Comparison of ENCODE assay signal across 7 cellular contexts in the genomic region with DNA sequence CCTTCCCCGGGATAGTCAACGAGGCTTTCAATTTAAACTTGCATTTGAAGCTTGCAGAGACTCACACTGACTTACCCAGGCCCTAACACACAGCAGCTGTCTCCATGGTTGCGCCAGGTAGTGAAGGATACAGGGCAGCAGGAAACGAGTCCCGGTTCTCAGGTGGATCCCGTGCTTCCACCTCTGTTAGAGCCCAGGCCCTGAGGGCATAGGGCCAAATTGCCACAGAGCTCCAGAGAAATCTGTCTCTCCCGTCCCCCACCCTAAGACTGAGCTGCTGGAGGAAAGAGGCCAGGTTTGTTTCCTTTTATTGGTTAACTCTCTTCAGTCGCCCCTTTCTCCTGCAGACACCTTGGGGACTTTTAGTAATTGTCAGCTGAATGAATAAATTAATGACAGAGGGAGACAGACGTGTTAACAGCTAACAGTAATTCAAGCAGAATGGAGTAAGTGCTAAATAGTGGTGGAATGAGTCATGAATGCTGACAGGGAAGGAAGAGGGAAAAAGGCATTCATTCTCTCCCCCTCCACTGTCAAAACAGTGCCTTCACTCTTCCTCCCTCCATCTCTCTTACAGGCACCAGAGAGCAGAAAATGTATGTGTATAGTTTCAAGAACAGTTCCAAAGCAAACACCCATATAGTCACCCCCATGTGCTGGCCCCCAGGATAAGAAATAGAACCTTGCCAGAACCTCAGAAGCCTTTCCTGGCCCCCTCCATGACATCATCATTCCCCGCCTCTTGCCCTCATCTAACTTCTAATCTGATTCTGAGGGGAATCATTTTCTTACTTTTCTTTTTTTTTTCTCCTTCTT. TPM values are rescaled to one million over a fixed set of nuclear protein-coding genes. Genes with fewer than 3 reads are reported as not detected.
DNase-seq lines count a peak whose midpoint lies in the region; ATAC-seq and TF ChIP-seq lines count a peak whose summit lies in the region.

No MANE protein-coding gene starts in this region.

- H3K9me3 ChIP-seq in psoas muscle, result no peaks in the 10 kb centered on the region
- no peaks in the 10 kb centered on the region for H3K9me3 ChIP-seq in HAP-1

- peak overlapping the region; percentile 24 for H3K27ac ChIP-seq in GM23338 (ENCODE audit: low read depth)
- peak overlapping the region; percentile 61 for H3K27ac ChIP-seq in psoas muscle

- H3K9me2 ChIP-seq in GM23338 (ENCODE audit: insufficient read depth), result no peaks in the 10 kb centered on the region

- DNase-seq in GM23338 (ENCODE audit: low spot score) (peak; percentile 63), NCI-H69 (lab: John Stamatoyannopoulos, UW) (peak; percentile 88), fibroblast of peridontal ligament (ENCODE audit: extremely low read depth) (peak; percentile 50), psoas muscle (peak in 1 of 2 donors; percentile 20), HAP-1 (ENCODE audit: low spot score in 2 of 2) (no peak)

- no peak overlapping the region; the same call in 2 of the 3 replicates for H3K4me3 Mint-ChIP-seq in GM23338

- H3K4me1 Mint-ChIP-seq in GM23338, result peaks cover 16% of the 10 kb centered on the region

- H3F3A ChIP-seq in GM23338 (replicated peaks; ENCODE audit: low read depth), result 0 out of 2 replicates have a peak, but pooled peaks cover 4% of the 10 kb centered on the region

- H3K4me1 ChIP-seq in GM23338 (ENCODE audit: insufficient read depth), result peaks cover 10% of the 10 kb centered on the region
- H3K4me1 ChIP-seq in psoas muscle, result peaks cover 18% of the 10 kb centered on the region
- no peaks in the 10 kb centered on the region for H3K4me1 ChIP-seq in HAP-1

- intact Hi-C loops in psoas muscle (cut with DNase I), result loop anchor here in 1 of 2 donors (2.0 kb wide), 1 partner anchor 42 kb away; no protein-coding TSS in a partner anchor

- 0 out of 2 replicates have a peak overlapping the region, but pooled peaks have one; percentile 1 for H3K4me2 ChIP-seq in GM23338

- H3K79me2 ChIP-seq in GM23338 (replicated peaks; ENCODE audit: insufficient read depth), result no peaks in the 10 kb centered on the region

- no peaks in the 10 kb centered on the region for H4K20me1 ChIP-seq in GM23338 (replicated peaks; ENCODE audit: insufficient read depth)

- in situ Hi-C loops in HAP-1 (cut with MboI; ENCODE audit: low sequenced_read_pairs), result no loop called here

- TF ChIP-seq CTCF in GM23338 (conservative IDR thresholded peaks at IDR 0.05; ENCODE audit: low read depth in 2 of 2) (no peak), psoas muscle (IDR thresholded peaks at IDR 0.05) (no peak)

- H3K4me3 ChIP-seq in GM23338 (no peak overlapping the region), psoas muscle (no peak overlapping the region), HAP-1 (no peak overlapping the region)

- ATAC-seq in GM23338 (peak; percentile 81), psoas muscle (peak; percentile 84 to 89 (median 86)), HG03439 (IDR thresholded peaks at IDR 0.05; ENCODE audit: unreplicated experiment) (no peak), GM21528 (IDR thresholded peaks at IDR 0.05; ENCODE audit: low FRiP score, unreplicated experiment) (no peak)

- no peaks in the 10 kb centered on the region for H3K27me3 ChIP-seq in GM23338 (ENCODE audit: insufficient read depth)
- no peaks in the 10 kb centered on the region for H3K27me3 ChIP-seq in psoas muscle (ENCODE audit: insufficient read depth in 3 of 3, low read length in 2 of 3)
- H3K27me3 ChIP-seq in HAP-1 (ENCODE audit: low read depth), result no peaks in the 10 kb centered on the region

- peak overlapping the region; percentile 89 for H2AFZ ChIP-seq in GM23338

- H3K36me3 ChIP-seq in GM23338 (ENCODE audit: insufficient read depth) (no peaks in the 10 kb centered on the region; the same call in 1 of the 2 replicates), psoas muscle (ENCODE audit: insufficient read depth in 1 of 2, low read depth in 1 of 2) (no peaks in the 10 kb centered on the region), HAP-1 (replicated peaks) (no peaks in the 10 kb centered on the region)

- H3K36me3 Mint-ChIP-seq in GM23338 (ENCODE audit: low read depth), result no peaks in the 10 kb centered on the region

- WGBS in psoas muscle, 3 donors, result 60 to 66% (median 63%) methylated on average over 10 of the region's 10 CpGs

- no peak overlapping the region for H3K27ac Mint-ChIP-seq in GM23338

- no peaks in the 10 kb centered on the region for H3K9me3 Mint-ChIP-seq in GM23338

- H3K27me3 Mint-ChIP-seq in GM23338 (ENCODE audit: insufficient read depth, low read depth, poor library complexity), result peaks cover 13% of the 10 kb centered on the region

TF ChIP-seq in GM23338, 12 proteins besides CTCF, POLR2A, EP300 and RAD21 (continues in another document):
- no peak for TF ChIP-seq EZH2 (IDR thresholded peaks at IDR 0.05; ENCODE audit: low read depth, unreplicated experiment)
- TF ChIP-seq CREB1 (CRISPR knock-in tag; IDR thresholded peaks at IDR 0.05; ENCODE audit: low read depth), result no peak
- TF ChIP-seq, protein P1, sequence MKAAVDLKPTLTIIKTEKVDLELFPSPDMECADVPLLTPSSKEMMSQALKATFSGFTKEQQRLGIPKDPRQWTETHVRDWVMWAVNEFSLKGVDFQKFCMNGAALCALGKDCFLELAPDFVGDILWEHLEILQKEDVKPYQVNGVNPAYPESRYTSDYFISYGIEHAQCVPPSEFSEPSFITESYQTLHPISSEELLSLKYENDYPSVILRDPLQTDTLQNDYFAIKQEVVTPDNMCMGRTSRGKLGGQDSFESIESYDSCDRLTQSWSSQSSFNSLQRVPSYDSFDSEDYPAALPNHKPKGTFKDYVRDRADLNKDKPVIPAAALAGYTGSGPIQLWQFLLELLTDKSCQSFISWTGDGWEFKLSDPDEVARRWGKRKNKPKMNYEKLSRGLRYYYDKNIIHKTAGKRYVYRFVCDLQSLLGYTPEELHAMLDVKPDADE (IDR thresholded peaks at IDR 0.05), result no peak
- no peak for TF ChIP-seq JUNB (IDR thresholded peaks at IDR 0.05; ENCODE audit: unreplicated experiment)
- TF ChIP-seq, protein P2, sequence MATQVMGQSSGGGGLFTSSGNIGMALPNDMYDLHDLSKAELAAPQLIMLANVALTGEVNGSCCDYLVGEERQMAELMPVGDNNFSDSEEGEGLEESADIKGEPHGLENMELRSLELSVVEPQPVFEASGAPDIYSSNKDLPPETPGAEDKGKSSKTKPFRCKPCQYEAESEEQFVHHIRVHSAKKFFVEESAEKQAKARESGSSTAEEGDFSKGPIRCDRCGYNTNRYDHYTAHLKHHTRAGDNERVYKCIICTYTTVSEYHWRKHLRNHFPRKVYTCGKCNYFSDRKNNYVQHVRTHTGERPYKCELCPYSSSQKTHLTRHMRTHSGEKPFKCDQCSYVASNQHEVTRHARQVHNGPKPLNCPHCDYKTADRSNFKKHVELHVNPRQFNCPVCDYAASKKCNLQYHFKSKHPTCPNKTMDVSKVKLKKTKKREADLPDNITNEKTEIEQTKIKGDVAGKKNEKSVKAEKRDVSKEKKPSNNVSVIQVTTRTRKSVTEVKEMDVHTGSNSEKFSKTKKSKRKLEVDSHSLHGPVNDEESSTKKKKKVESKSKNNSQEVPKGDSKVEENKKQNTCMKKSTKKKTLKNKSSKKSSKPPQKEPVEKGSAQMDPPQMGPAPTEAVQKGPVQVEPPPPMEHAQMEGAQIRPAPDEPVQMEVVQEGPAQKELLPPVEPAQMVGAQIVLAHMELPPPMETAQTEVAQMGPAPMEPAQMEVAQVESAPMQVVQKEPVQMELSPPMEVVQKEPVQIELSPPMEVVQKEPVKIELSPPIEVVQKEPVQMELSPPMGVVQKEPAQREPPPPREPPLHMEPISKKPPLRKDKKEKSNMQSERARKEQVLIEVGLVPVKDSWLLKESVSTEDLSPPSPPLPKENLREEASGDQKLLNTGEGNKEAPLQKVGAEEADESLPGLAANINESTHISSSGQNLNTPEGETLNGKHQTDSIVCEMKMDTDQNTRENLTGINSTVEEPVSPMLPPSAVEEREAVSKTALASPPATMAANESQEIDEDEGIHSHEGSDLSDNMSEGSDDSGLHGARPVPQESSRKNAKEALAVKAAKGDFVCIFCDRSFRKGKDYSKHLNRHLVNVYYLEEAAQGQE (IDR thresholded peaks at IDR 0.05; ENCODE audit: unreplicated experiment), result no peak
- TF ChIP-seq ZNF114 (CRISPR knock-in tag; IDR thresholded peaks at IDR 0.05), result no peak

RNA-seq across cellular contexts. Expression of a gene that starts 16.7 kb away (rescaled TPM):
- total RNA-seq in GM23338 (2014; rRNA removed; shearing (Covaris generic)), result 50.8 and 66.6 TPM in 2 replicates
- 6.0 and 7.4 TPM in 2 replicates for polyA plus RNA-seq in GM23338 (2016; fragmentation: Nextera tagmentation; extraction: Ambion mirVana)
- 10 to 100 TPM; 36.9 to 62.9 (median 39.9) TPM for total RNA-seq in psoas muscle
- polyA plus RNA-seq in psoas muscle, result 10 to 100 TPM; 10.2 to 18.3 (median 12.7) TPM

Comparison
In these comparisons a context has a peak if more than half of its experiments do, and no peak if none do; other contexts are left out.
1. ATAC-seq: peak in GM23338 (single experiment) and psoas muscle (4 of 4); none in HG03439 (single experiment) and GM21528 (single experiment).
2. DNase-seq: peak in GM23338 (single experiment), NCI-H69 (single experiment) and fibroblast of peridontal ligament (single experiment); none in HAP-1 (0 of 2).